In the genomic region with DNA sequence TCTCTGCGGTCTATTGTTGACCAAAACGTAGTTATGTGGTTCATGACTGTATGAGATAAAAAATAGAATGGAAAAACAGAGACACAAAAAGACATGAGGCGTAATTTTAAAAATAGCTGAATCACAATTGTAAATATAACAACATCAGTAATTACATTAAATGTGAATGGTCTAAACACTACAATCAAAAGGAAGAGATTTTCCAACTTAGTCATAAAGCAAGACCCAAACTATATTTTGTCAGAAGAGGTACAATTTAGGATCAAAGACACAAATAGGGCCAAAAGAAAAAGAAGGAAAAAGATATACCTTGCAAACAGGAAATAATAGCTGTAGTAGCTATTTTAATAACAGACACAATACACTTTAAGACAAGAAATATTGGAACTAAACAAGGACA, we compare ENCODE assay signal across 2 cellular contexts.
TF ChIP-seq lines count a peak whose summit lies in the region.

No MANE protein-coding gene starts in this region.

TF ChIP-seq in HCT116, 20 proteins besides CTCF, POLR2A, EP300 and RAD21 (continued from another document):
- peak; percentile 77; the same call in 1 of the 2 replicates for TF ChIP-seq CBX3 (IDR thresholded peaks at IDR 0.05; ENCODE audit: low read depth)

TF ChIP-seq in H1, 55 proteins besides CTCF, POLR2A, EP300 and RAD21 (continued from another document):
- 0 out of 2 replicates have a peak, but pooled peaks have one; percentile 55 for TF ChIP-seq KDM1A (IDR thresholded peaks at IDR 0.05; ENCODE audit: borderline replicate concordance, low read length)
